Comparison of ENCODE assay signal across 27 cellular contexts in genomic region chr20:62677678-62678077, GRCh38. TPM values are rescaled to one million over a fixed set of nuclear protein-coding genes. Genes with fewer than 3 reads are reported as not detected.
"Had no signal": no experiment of that assay in that cellular context is flagged by ENCODE, and none has a peak within 500 bp of the region (broad histone marks: within the 10 kb centered on the region; RNA-seq: fewer than 3 reads in every experiment).

No MANE protein-coding gene starts in this region.

- H3K27ac ChIP-seq: ascending aorta, body of pancreas, Peyer's patch, RWPE1 had no signal

- ATAC-seq: activated CD8-positive, alpha-beta memory T cell treated with anti-CD3 and anti-CD28 coated beads, Interleukin-2, amount 10 ng/mL, durations not matched to agents 7 days and 5 days; activated naive CD8-positive, alpha-beta T cell treated with anti-CD3 and anti-CD28 coated beads, Interleukin-2, amount 50 U/mL, for 24 hours; body of pancreas; WTC11 had no signal

- H3K4me1 Mint-ChIP-seq: activated naive CD8-positive, alpha-beta T cell treated with anti-CD3 and anti-CD28 coated beads, Interleukin-2, amount 50 U/mL, for 24 hours; WTC11 had no signal

- H3K9me3 Mint-ChIP-seq: activated naive CD4-positive, alpha-beta T cell treated with anti-CD3 and anti-CD28 coated beads, Interleukin-2, amount 50 U/mL, for 24 hours; activated T-cell treated with anti-CD3 and anti-CD28 coated beads, Interleukin-2, amount 50 U/mL, for 24 hours; central memory CD8-positive, alpha-beta T cell had no signal

- H3K4me3 Mint-ChIP-seq: activated CD8-positive, alpha-beta memory T cell treated with anti-CD3 and anti-CD28 coated beads, Interleukin-2, amount 10 ng/mL, durations not matched to agents 7 days and 5 days; activated naive CD4-positive, alpha-beta T cell treated with anti-CD3 and anti-CD28 coated beads, Interleukin-2, amount 50 U/mL, for 24 hours; activated naive CD8-positive, alpha-beta T cell treated with anti-CD3 and anti-CD28 coated beads, Interleukin-2, amount 50 U/mL, for 24 hours; activated T-cell treated with anti-CD3 and anti-CD28 coated beads, Interleukin-2, amount 50 U/mL, for 24 hours; activated T-helper 1 cell treated with anti-CD3 and anti-CD28 coated beads, Interleukin-12 subunit alpha, Interleukin-12 subunit beta, Interleukin-2, Interleukin-4 antibody, amounts not matched to agents 30 ng/mL and 10 ng/mL and 1 ng/mL, durations not matched to agents 14 hours and 24 hours and 36 hours; central memory CD8-positive, alpha-beta T cell; T-helper 1 cell treated with Interleukin-12 subunit alpha and Interleukin-12 subunit beta and Interleukin-4 antibody, amounts not matched to agents 30 μg/mL and 1 μg/mL, for 36 hours; WTC11 had no signal

- DNase-seq: activated CD4-positive, alpha-beta T cell treated with anti-CD3 and anti-CD28 coated beads for 48 hours; activated CD4-positive, alpha-beta T cell treated with anti-CD3 and anti-CD28 coated beads, Interleukin-2, amount 50 U/mL, for 4 hours; activated CD4-positive, CD25-positive, alpha-beta regulatory T cell treated with anti-CD3 and anti-CD28 coated beads, Interleukin-2, amount 50 U/mL, for 72 hours; activated CD8-positive, alpha-beta memory T cell treated with anti-CD3 and anti-CD28 coated beads, Interleukin-2, amount 10 ng/mL, durations not matched to agents 7 days and 5 days; activated effector memory CD4-positive, alpha-beta T cell treated with Interleukin-2 at 50 U/mL for 16 hours; activated naive CD4-positive, alpha-beta T cell; activated naive CD8-positive, alpha-beta T cell treated with anti-CD3 and anti-CD28 coated beads, Interleukin-2, amount 50 U/mL, for 24 hours; activated T-cell treated with anti-CD3 and anti-CD28 coated beads, Interleukin-2, amount 50 U/mL, for 24 hours; amniotic stem cell; body of pancreas; cortex of kidney; NCI-H1105 treated with DMSO at 0.1 percent for 48 hours; NCI-H1436 treated with DMSO at 0.1 percent for 48 hours; NCI-H187; NCI-H2081; NCI-H446; NCI-H524; Peyer's patch; Right ventricle myocardium superior had no signal

- H3K27me3 Mint-ChIP-seq: activated CD8-positive, alpha-beta memory T cell treated with anti-CD3 and anti-CD28 coated beads, Interleukin-2, amount 10 ng/mL, durations not matched to agents 7 days and 5 days; activated naive CD4-positive, alpha-beta T cell treated with anti-CD3 and anti-CD28 coated beads, Interleukin-2, amount 50 U/mL, for 24 hours; activated naive CD8-positive, alpha-beta T cell treated with anti-CD3 and anti-CD28 coated beads, Interleukin-2, amount 50 U/mL, for 24 hours; activated T-cell treated with anti-CD3 and anti-CD28 coated beads, Interleukin-2, amount 50 U/mL, for 24 hours; central memory CD8-positive, alpha-beta T cell had no signal

- H3K27ac Mint-ChIP-seq: activated naive CD4-positive, alpha-beta T cell treated with anti-CD3 and anti-CD28 coated beads, Interleukin-2, amount 50 U/mL, for 24 hours; activated naive CD8-positive, alpha-beta T cell treated with anti-CD3 and anti-CD28 coated beads, Interleukin-2, amount 50 U/mL, for 24 hours; activated T-helper 1 cell treated with anti-CD3 and anti-CD28 coated beads, Interleukin-12 subunit alpha, Interleukin-12 subunit beta, Interleukin-2, Interleukin-4 antibody, amounts not matched to agents 30 ng/mL and 10 ng/mL and 1 ng/mL, durations not matched to agents 14 hours and 24 hours and 36 hours; T-helper 1 cell treated with Interleukin-12 subunit alpha and Interleukin-12 subunit beta and Interleukin-4 antibody, amounts not matched to agents 30 μg/mL and 1 μg/mL, for 36 hours; WTC11 had no signal

- H3K36me3 ChIP-seq: ascending aorta, Peyer's patch had no signal

- H3K9me3 ChIP-seq: ascending aorta, body of pancreas, Peyer's patch had no signal

RNA-seq across cellular contexts. Expression of gene NTSR1, which starts 31.0 kb away (rescaled TPM):
- total RNA-seq: activated CD8-positive, alpha-beta memory T cell treated with anti-CD3 and anti-CD28 coated beads, Interleukin-2, amount 10 ng/mL, durations not matched to agents 7 days and 5 days; activated T-helper 1 cell treated with anti-CD3 and anti-CD28 coated beads, Interleukin-12 subunit alpha, Interleukin-12 subunit beta, Interleukin-2, Interleukin-4 antibody, amounts not matched to agents 30 ng/mL and 10 ng/mL and 1 ng/mL, durations not matched to agents 14 hours and 24 hours and 36 hours; ascending aorta; body of pancreas; Right ventricle myocardium superior; SK-MEL-5 had no signal
